ENCODE assay signal across 8 cellular contexts in genomic region chr17:80991645-80992076, GRCh38. TPM values are rescaled to one million over a fixed set of nuclear protein-coding genes. Genes with fewer than 3 reads are reported as not detected.
DNase-seq lines count a peak whose midpoint lies in the region; ATAC-seq and TF ChIP-seq lines count a peak whose summit lies in the region.

TSS of gene CHMP6 (plus strand) at chr17:80991841. CDS start at chr17:80991919, 78 bp downstream.

- peak within 1 kb of the TSS; percentile 76 for H3K9ac ChIP-seq in HUES64 (ENCODE audit: low read depth, low read length)

- ATAC-seq in SK-N-SH treated with all-trans-retinoic acid at 6 μM for 48 hours (peak; percentile 37), omental fat pad (ENCODE audit: low FRiP score) (peak; percentile 66)
- ATAC-seq in activated naive CD4-positive, alpha-beta T cell treated with anti-CD3 and anti-CD28 coated beads, Interleukin-2, amount 50 U/mL, for 72 hours = peak; percentile 79 to 84

- peaks cover 13% of the 10 kb centered on the region for H3K36me3 ChIP-seq in HUES64 (ENCODE audit: insufficient read depth, low read length)

- WGBS in HUES64 = under 1% methylated on average over 66 of the region's 66 CpGs

- peak; percentile 14 for DNase-seq in NCI-H2029 (lab: John Stamatoyannopoulos, UW)
- DNase-seq in NCI-H2029 treated with DMSO at 0.1 percent for 48 hours (lab: John Stamatoyannopoulos, UW) = no peak
- DNase-seq in activated naive CD4-positive, alpha-beta T cell treated with anti-CD3 and anti-CD28 coated beads, Interleukin-2, amount 50 U/mL, for 72 hours (ENCODE audit: low spot score in 2 of 2) = peak; percentile 79 to 80
- DNase-seq in glomerular visceral epithelial cell (ENCODE audit: extremely low spot score) = peak; percentile 74
- DNase-seq in omental fat pad (ENCODE audit: low spot score) = peak; percentile 39

- no peaks in the 10 kb centered on the region for H3K9me3 Mint-ChIP-seq in activated naive CD4-positive, alpha-beta T cell treated with anti-CD3 and anti-CD28 coated beads, Interleukin-2, amount 50 U/mL, for 72 hours

- peaks cover 8% of the 10 kb centered on the region for H3K27me3 ChIP-seq in HUES64 (ENCODE audit: insufficient read depth, low read length)

- no peak within 1 kb of the TSS for H3K27ac ChIP-seq in HUES64 (ENCODE audit: low read depth, low read length)
- H3K27ac ChIP-seq in temporal lobe (ENCODE audit: low read depth, low read length) = no peak within 1 kb of the TSS

- peak within 1 kb of the TSS; percentile 77 for H3K4me3 ChIP-seq in HUES64 (ENCODE audit: low read length)

- peak within 1 kb of the TSS; percentile 79 to 95 for H3K27ac Mint-ChIP-seq in activated naive CD4-positive, alpha-beta T cell treated with anti-CD3 and anti-CD28 coated beads, Interleukin-2, amount 50 U/mL, for 72 hours

- H3K4me1 ChIP-seq in HUES64 (ENCODE audit: insufficient read depth, low read length) = peaks cover 6% of the 10 kb centered on the region; the same call in 1 of the 2 replicates

- H3K9me3 ChIP-seq in HUES64 (ENCODE audit: insufficient read depth, low read depth, low read length) = no peaks in the 10 kb centered on the region

- H3K36me3 Mint-ChIP-seq in activated naive CD4-positive, alpha-beta T cell treated with anti-CD3 and anti-CD28 coated beads, Interleukin-2, amount 50 U/mL, for 72 hours = no peaks in the 10 kb centered on the region

- TF ChIP-seq CTCF in omental fat pad (IDR thresholded peaks at IDR 0.05) = no peak

TF ChIP-seq in SK-N-SH treated with all-trans-retinoic acid at 6 μM for 48 hours, 23 proteins besides CTCF, POLR2A, EP300 and RAD21:
- TF ChIP-seq ARNTL (CRISPR knock-in tag; IDR thresholded peaks at IDR 0.05; ENCODE audit: borderline replicate concordance, low read depth) = no peak
- TF ChIP-seq CSDC2 (CRISPR knock-in tag; IDR thresholded peaks at IDR 0.05) = peak; percentile 85; the same call in 1 of the 2 replicates
- peak; percentile 72; the same call in 1 of the 2 replicates for TF ChIP-seq SNAI2 (CRISPR knock-in tag; IDR thresholded peaks at IDR 0.05)
- TF ChIP-seq ESRRG (CRISPR knock-in tag; IDR thresholded peaks at IDR 0.05) = no peak
- TF ChIP-seq ZFP3 (CRISPR knock-in tag; IDR thresholded peaks at IDR 0.05) = peak; percentile 63; the same call in 1 of the 2 replicates
- no peak for TF ChIP-seq TOX (CRISPR knock-in tag; IDR thresholded peaks at IDR 0.05; ENCODE audit: borderline replicate concordance)
- TF ChIP-seq POU6F1 (CRISPR knock-in tag; IDR thresholded peaks at IDR 0.05; ENCODE audit: borderline replicate concordance, low read depth) = no peak
- TF ChIP-seq TSHZ2 (CRISPR knock-in tag; IDR thresholded peaks at IDR 0.05) = peak; percentile 86

RNA-seq across cellular contexts. Expression of gene CHMP6, which starts in this region (rescaled TPM):
- polyA plus RNA-seq in HUES64 (2013, experiment 1 of 2) = 17.6 TPM
- polyA plus RNA-seq in HUES64 (2013, experiment 2 of 2) = 16.5 TPM
- 10 to 100 TPM in 1 of 2 donors, 1 to 10 TPM in 1; 9.7 to 18.5 TPM for total RNA-seq in activated naive CD4-positive, alpha-beta T cell treated with anti-CD3 and anti-CD28 coated beads, Interleukin-2, amount 50 U/mL, for 72 hours
- total RNA-seq in omental fat pad (10 to 100 TPM; 13.5 to 23.2 (median 16.8) TPM), temporal lobe (17.2 TPM)
